In genomic region chr3:186639778-186640472, GRCh38 we compare ENCODE assay signal across 1 cellular context.
TF ChIP-seq lines count a peak whose summit lies in the region.

FETUB (plus strand) TSS chr3:186640399; CDS start chr3:186640461, 62 bp downstream.

TF ChIP-seq in A549, 52 proteins besides CTCF, POLR2A, EP300 and RAD21 (continued from another document):
- TF ChIP-seq ATOH8 (CRISPR knock-in tag; IDR thresholded peaks at IDR 0.05; ENCODE audit: low read depth): no peak
- no peak for TF ChIP-seq EHMT2 (IDR thresholded peaks at IDR 0.05; ENCODE audit: low read depth)
- TF ChIP-seq HOXA7 (CRISPR knock-in tag; IDR thresholded peaks at IDR 0.05): no peak
- no peak for TF ChIP-seq BCL3 (IDR thresholded peaks at IDR 0.05)
- no peak for TF ChIP-seq REST (IDR thresholded peaks at IDR 0.05)
- no peak for TF ChIP-seq HES2 (IDR thresholded peaks at IDR 0.05)
- TF ChIP-seq NPAS2 (CRISPR knock-in tag; IDR thresholded peaks at IDR 0.05; ENCODE audit: borderline replicate concordance): no peak
- no peak for TF ChIP-seq KDM5A (IDR thresholded peaks at IDR 0.05)
TF ChIP-seq in A549: peak in this region for 0.
